In genomic region chr16:89860747-89861304, GRCh38 we compare ENCODE assay signal across 8 cellular contexts. TPM values are rescaled to one million over a fixed set of nuclear protein-coding genes. Genes with fewer than 3 reads are reported as not detected.
DNase-seq lines count a peak whose midpoint lies in the region; ATAC-seq and TF ChIP-seq lines count a peak whose summit lies in the region.

No MANE protein-coding gene starts in this region.

- H3K9me3 Mint-ChIP-seq in Caco-2 (ENCODE audit: unreplicated experiment): no peaks in the 10 kb centered on the region

- peaks cover 2% of the 10 kb centered on the region; the same call in 1 of the 2 replicates for H3K36me3 ChIP-seq in Caco-2 (ENCODE audit: control insufficient read depth, insufficient read depth, low read length)
- H3K36me3 ChIP-seq in cardiac muscle cell: no peaks in the 10 kb centered on the region
- H3K36me3 ChIP-seq in sigmoid colon: no peaks in the 10 kb centered on the region

- H3K9me3 ChIP-seq in Caco-2: no peaks in the 10 kb centered on the region
- no peaks in the 10 kb centered on the region for H3K9me3 ChIP-seq in cardiac muscle cell (ENCODE audit: low read depth)
- no peaks in the 10 kb centered on the region for H3K9me3 ChIP-seq in sigmoid colon

- H3K36me3 Mint-ChIP-seq in Caco-2 (ENCODE audit: insufficient read depth, unreplicated experiment): peaks cover 10% of the 10 kb centered on the region

- intact Hi-C loops in Caco-2 (cut with micrococcal nuclease; ENCODE audit: unreplicated experiment) (loop anchor here (1.0 to 2.0 kb wide), 5 partner anchors 24 to 161 kb away; no protein-coding TSS in a partner anchor), sigmoid colon (cut with DNase I) (loop anchor here (2.0 kb wide), 1 partner anchor 160 kb away; the partner anchor contains the start of gene SPATA2L)

- H3K4me3 ChIP-seq in Caco-2 (ENCODE audit: low read depth, low read length) (no peak overlapping the region), cardiac muscle cell (no peak overlapping the region), sigmoid colon (no peak overlapping the region)

- BruUV-seq in Caco-2 (replicated peaks; lab: Mats Ljungman, UMichigan): no TSS peak

- TF ChIP-seq CTCF in Caco-2 (IDR thresholded peaks at IDR 0.05; ENCODE audit: insufficient read depth in 1 of 2, low read depth in 1 of 2, low read length in 1 of 2, severe bottlenecking in 1 of 2, unreplicated experiment in 1 of 2) (peak; percentile 99), cardiac muscle cell (IDR thresholded peaks at IDR 0.05; ENCODE audit: low read depth, low read length) (peak; percentile 97), sigmoid colon (IDR thresholded peaks at IDR 0.05) (peak; percentile 90 to 98 (median 94))

- TF ChIP-seq EP300 in sigmoid colon (IDR thresholded peaks at IDR 0.05): no peak

- H3K4me1 Mint-ChIP-seq in Caco-2 (ENCODE audit: low read depth, unreplicated experiment): peaks cover 21% of the 10 kb centered on the region

- no peak overlapping the region for H3K27ac ChIP-seq in cardiac muscle cell
- H3K27ac ChIP-seq in sigmoid colon: no peak overlapping the region

- H3K4me1 ChIP-seq in Caco-2 (peaks cover 3% of the 10 kb centered on the region; the same call in 1 of the 2 replicates), cardiac muscle cell (ENCODE audit: low read depth) (no peaks in the 10 kb centered on the region), sigmoid colon (no peaks in the 10 kb centered on the region)

- no peaks in the 10 kb centered on the region for H3K27me3 Mint-ChIP-seq in Caco-2 (ENCODE audit: insufficient read depth, unreplicated experiment)

- peak; percentile 47 for ATAC-seq in HG03432 (IDR thresholded peaks at IDR 0.05; ENCODE audit: unreplicated experiment)
- peak; percentile 90 for ATAC-seq in SK-N-SH treated with all-trans-retinoic acid at 6 μM for 48 hours
- no peak for ATAC-seq in HG02840 (IDR thresholded peaks at IDR 0.05; ENCODE audit: low FRiP score, unreplicated experiment)
- ATAC-seq in GM18873 (IDR thresholded peaks at IDR 0.05; ENCODE audit: low FRiP score, unreplicated experiment): no peak

- DNase-seq in Caco-2 (peak; percentile 88 to 91), cardiac muscle cell (ENCODE audit: low read depth in 1 of 2, low spot score in 1 of 2) (peak; percentile 55 to 56), sigmoid colon (no peak)
- DNase-seq in activated naive CD4-positive, alpha-beta T cell treated with Interleukin-2 at 50 U/mL for 16 hours: peak; percentile 81

- WGBS in sigmoid colon, 2 donors: 30 to 32% methylated on average over 28 of the region's 28 CpGs

- POLR2A ChIA-PET in Caco-2 (lab: Charles Lee): interaction anchor here (1.3 kb wide), 1 partner anchor 23 kb away, joined by 4 read pairs; no protein-coding TSS in a partner anchor

- TF ChIP-seq POLR2A in sigmoid colon (IDR thresholded peaks at IDR 0.05): no peak

- H3K27me3 ChIP-seq in Caco-2 (replicated peaks; ENCODE audit: control insufficient read depth, insufficient read depth, low read length): no peaks in the 10 kb centered on the region
- no peaks in the 10 kb centered on the region for H3K27me3 ChIP-seq in cardiac muscle cell
- H3K27me3 ChIP-seq in sigmoid colon: no peaks in the 10 kb centered on the region

- H3K4me3 Mint-ChIP-seq in Caco-2 (ENCODE audit: unreplicated experiment): no peak overlapping the region

- CTCF ChIA-PET in Caco-2 (lab: Charles Lee): interaction anchor here (0.6 to 2.3 kb wide), 13 partner anchors 13 to 160 kb away, joined by 3 to 24 read pairs (median 5); partner anchors contain the start of genes FANCA and SPATA2L

- H3K27ac Mint-ChIP-seq in Caco-2 (ENCODE audit: unreplicated experiment): peak overlapping the region; percentile 82

TF ChIP-seq in SK-N-SH treated with all-trans-retinoic acid at 6 μM for 48 hours, 23 proteins besides CTCF, POLR2A, EP300 and RAD21:
- TF ChIP-seq SNAI2 (CRISPR knock-in tag; IDR thresholded peaks at IDR 0.05): no peak
- no peak for TF ChIP-seq TOX (CRISPR knock-in tag; IDR thresholded peaks at IDR 0.05; ENCODE audit: borderline replicate concordance)
- no peak for TF ChIP-seq ARNTL (CRISPR knock-in tag; IDR thresholded peaks at IDR 0.05; ENCODE audit: borderline replicate concordance, low read depth)
- TF ChIP-seq OSR1 (CRISPR knock-in tag; IDR thresholded peaks at IDR 0.05): no peak

RNA-seq across cellular contexts. Expression of gene TCF25, which starts 12.6 kb away (rescaled TPM):
- 196 and 244 TPM in 2 replicates for total RNA-seq in Caco-2 (2022)
- 206 and 300 TPM in 2 replicates for total RNA-seq in cardiac muscle cell
- polyA plus RNA-seq in cardiac muscle cell: 229 and 239 TPM in 2 replicates
- 100 to 1,000 TPM; 131 to 244 (median 181) TPM for total RNA-seq in sigmoid colon
- 100 to 1,000 TPM in 2 of 3 donors, 10 to 100 TPM in 1; 89.7 to 161 (median 106) TPM for polyA plus RNA-seq in sigmoid colon

RNA-seq across cellular contexts. Expression of gene SPIRE2, which starts 32.6 kb away (rescaled TPM):
- total RNA-seq in Caco-2 (2022) (29.6 and 31.3 TPM in 2 replicates), cardiac muscle cell (4.1 and 7.8 TPM in 2 replicates), sigmoid colon (1 to 10 TPM in 2 of 4 donors, under 1 TPM in 2; 0.82 to 5.3 (median 1.4) TPM)
- polyA plus RNA-seq in cardiac muscle cell (3.8 and 5.1 TPM in 2 replicates), sigmoid colon (10 to 100 TPM; 34.2 to 44.0 (median 43.9) TPM)

RNA-seq across cellular contexts. Expression of gene FANCA, which starts 44.4 kb away (rescaled TPM):
- 173 and 185 TPM in 2 replicates for total RNA-seq in Caco-2 (2022)
- 20.7 and 26.2 TPM in 2 replicates for total RNA-seq in cardiac muscle cell
- polyA plus RNA-seq in cardiac muscle cell: 17.6 and 20.1 TPM in 2 replicates
- 1 to 10 TPM in 3 of 4 donors, under 1 TPM in 1; 0.16 to 4.7 (median 3.0) TPM for total RNA-seq in sigmoid colon
- 10 to 100 TPM in 1 of 3 donors, 1 to 10 TPM in 2; 7.2 to 26.5 (median 7.6) TPM for polyA plus RNA-seq in sigmoid colon

RNA-seq across cellular contexts. Expression of gene MC1R, which starts 57.8 kb away (rescaled TPM):
- total RNA-seq in Caco-2 (2022) (5.6 and 6.5 TPM in 2 replicates), cardiac muscle cell (7.2 and 7.7 TPM in 2 replicates), sigmoid colon (1 to 10 TPM; 2.1 to 8.0 (median 4.5) TPM)
- polyA plus RNA-seq in cardiac muscle cell (3.9 and 9.6 TPM in 2 replicates), sigmoid colon (1 to 10 TPM in 1 of 3 donors, not detected in 2; 5.6 TPM)

Comparison
In these comparisons a context has a peak if more than half of its experiments do, and no peak if none do; other contexts are left out.
1. ATAC-seq: peak in HG03432 (single experiment) and SK-N-SH treated with all-trans-retinoic acid at 6 μM for 48 hours (single experiment); none in HG02840 (single experiment) and GM18873 (single experiment).
2. Peak in every context shown above with its lines, with median percentiles within 50 percentile points of each other: CTCF ChIP-seq.